In genomic region chr11:2891291-2891690, GRCh38 we compare ENCODE assay signal across 9 cellular contexts. TPM values are rescaled to one million over a fixed set of nuclear protein-coding genes. Genes with fewer than 3 reads are reported as not detected.
DNase-seq lines count a peak whose midpoint lies in the region; TF ChIP-seq lines count a peak whose summit lies in the region.
"Had no signal": no experiment of that assay in that cellular context is flagged by ENCODE, and none has a peak within 500 bp of the region (broad histone marks: within the 10 kb centered on the region; RNA-seq: fewer than 3 reads in every experiment).

No MANE protein-coding gene starts in this region.

- no peaks in the 10 kb centered on the region for H3K36me3 ChIP-seq in thymus (ENCODE audit: control insufficient read depth, insufficient read depth)
- H3K36me3 ChIP-seq: SJCRH30 had no signal

- H3K27ac ChIP-seq in RWPE1 (peak overlapping the region; percentile 94), thymus (ENCODE audit: low read depth) (peak overlapping the region; percentile 88)
- H3K27ac ChIP-seq: SJCRH30 had no signal

- 38% methylated on average over 5 of the region's 5 CpGs for WGBS in thymus

- peaks cover 30% of the 10 kb centered on the region for H3K4me1 Mint-ChIP-seq in activated naive CD4-positive, alpha-beta T cell treated with anti-CD3 and anti-CD28 coated beads, Interleukin-2, amount 50 U/mL, for 24 hours
- H3K4me1 Mint-ChIP-seq in CD14-positive monocyte: peaks cover 27% of the 10 kb centered on the region

- TF ChIP-seq CTCF in RWPE1 (conservative IDR thresholded peaks at IDR 0.05; ENCODE audit: low read depth) (no peak), fibroblast of pulmonary artery (IDR thresholded peaks at IDR 0.05; ENCODE audit: low read length, missing control alignments) (peak; percentile 1), CD14-positive monocyte (IDR thresholded peaks at IDR 0.05) (no peak)

- H3K9me3 ChIP-seq in thymus (ENCODE audit: control insufficient read depth): no peaks in the 10 kb centered on the region
- H3K9me3 ChIP-seq: SJCRH30 had no signal

- intact Hi-C loops in CD14-positive monocyte (cut with micrococcal nuclease): no loop called here

- H3K27ac Mint-ChIP-seq in activated naive CD4-positive, alpha-beta T cell treated with anti-CD3 and anti-CD28 coated beads, Interleukin-2, amount 50 U/mL, for 24 hours: no peak overlapping the region
- no peak overlapping the region for H3K27ac Mint-ChIP-seq in CD14-positive monocyte

- DNase-seq in activated naive CD4-positive, alpha-beta T cell treated with Interleukin-2 at 50 U/mL for 16 hours: no peak
- no peak for DNase-seq in RWPE1 (ENCODE audit: low spot score)
- DNase-seq in fibroblast of pulmonary artery (ENCODE audit: low read depth): no peak
- no peak for DNase-seq in DMS79 treated with DMSO at 0.1 percent for 48 hours (lab: John Stamatoyannopoulos, UW)
- no peak for DNase-seq in cerebellum (ENCODE audit: low spot score)
- no peak for DNase-seq in CD14-positive monocyte (ENCODE audit: low spot score)

- peak overlapping the region; percentile 62 for H3K4me3 Mint-ChIP-seq in activated naive CD4-positive, alpha-beta T cell treated with anti-CD3 and anti-CD28 coated beads, Interleukin-2, amount 50 U/mL, for 24 hours
- H3K4me3 Mint-ChIP-seq in CD14-positive monocyte: no peak overlapping the region

- peaks cover under 1% of the 10 kb centered on the region for H3K27me3 ChIP-seq in thymus (ENCODE audit: control insufficient read depth, insufficient read depth)
- H3K27me3 ChIP-seq: SJCRH30 had no signal

- H3K4me3 ChIP-seq in fibroblast of pulmonary artery (replicated peaks; ENCODE audit: low read depth, low read length) (no peak overlapping the region), thymus (ENCODE audit: low read length) (no peak overlapping the region)
- H3K4me3 ChIP-seq: SJCRH30 had no signal

- CTCF ChIA-PET in RWPE1 (lab: Yijun Ruan, JAX): interaction anchor here (0.6 to 12.4 kb wide), 8 partner anchors 20 to 395 kb away, joined by 3 to 324 read pairs (median 4); partner anchors contain the start of gene PHLDA2

- peaks cover 16% of the 10 kb centered on the region for H3K4me1 ChIP-seq in thymus (ENCODE audit: control insufficient read depth, insufficient read depth, low read length)

- POLR2A ChIA-PET in RWPE1 (lab: Yijun Ruan, JAX; ENCODE audit: low non-redundant PET): interaction anchor here (0.5 to 2.9 kb wide), 2 partner anchors 38 to 42 kb away, joined by 3 to 18 read pairs; partner anchors contain the start of gene PHLDA2

- no peaks in the 10 kb centered on the region for H3K36me3 Mint-ChIP-seq in activated naive CD4-positive, alpha-beta T cell treated with anti-CD3 and anti-CD28 coated beads, Interleukin-2, amount 50 U/mL, for 24 hours
- H3K36me3 Mint-ChIP-seq in CD14-positive monocyte: peaks cover 4 to 8% of the 10 kb centered on the region in 2 donors

- no peaks in the 10 kb centered on the region for H3K9me3 Mint-ChIP-seq in activated naive CD4-positive, alpha-beta T cell treated with anti-CD3 and anti-CD28 coated beads, Interleukin-2, amount 50 U/mL, for 24 hours
- H3K9me3 Mint-ChIP-seq in CD14-positive monocyte: peaks cover 0 to 4% (median 0%) of the 10 kb centered on the region in 7 donors

- no peaks in the 10 kb centered on the region for H3K27me3 Mint-ChIP-seq in activated naive CD4-positive, alpha-beta T cell treated with anti-CD3 and anti-CD28 coated beads, Interleukin-2, amount 50 U/mL, for 24 hours
- H3K27me3 Mint-ChIP-seq in CD14-positive monocyte (ENCODE audit: low read depth in 3 of 3): peaks cover 21 to 34% (median 21%) of the 10 kb centered on the region in 3 donors

RNA-seq across cellular contexts. Expression of gene CDKN1C, which starts 5.7 kb away (rescaled TPM):
- polyA plus RNA-seq in thymus: 23.8 TPM
- total RNA-seq in cerebellum: 21.8 TPM
- polyA plus RNA-seq in CD14-positive monocyte: 1 to 10 TPM; 3.2 to 4.7 TPM
- total RNA-seq: SJCRH30 had no signal

RNA-seq across cellular contexts. Expression of gene PHLDA2, which starts 37.9 kb away (rescaled TPM):
- polyA plus RNA-seq in thymus: 2.8 TPM
- total RNA-seq in cerebellum: not detected
- polyA plus RNA-seq in CD14-positive monocyte: 1 to 10 TPM; 2.6 to 4.7 TPM
- total RNA-seq: SJCRH30 had no signal
